Comparison of ENCODE assay signal across 8 cellular contexts in genomic region chr5:171387255-171387969, GRCh38. TPM values are rescaled to one million over a fixed set of nuclear protein-coding genes. Genes with fewer than 3 reads are reported as not detected.
A peak's percentile ranks its signal among the peaks of the same experiment; 100 is the strongest.
DNase-seq lines count a peak whose midpoint lies in the region; ATAC-seq and TF ChIP-seq lines count a peak whose summit lies in the region.

TSS of gene NPM1 (plus strand) at chr5:171387849. CDS start at chr5:171387949, 100 bp downstream.

- H3K4me3 Mint-ChIP-seq in activated T-cell treated with anti-CD3 and anti-CD28 coated beads, Interleukin-2, amount 50 U/mL, for 24 hours, result peak within 1 kb of the TSS; percentile 97

- H3K27ac ChIP-seq in mucosa of rectum (ENCODE audit: low read depth in 2 of 2, low read length in 2 of 2), result peak within 1 kb of the TSS; percentile 90 to 93

- H3K9me3 Mint-ChIP-seq in activated T-cell treated with anti-CD3 and anti-CD28 coated beads, Interleukin-2, amount 50 U/mL, for 24 hours, result no peaks in the 10 kb centered on the region

- peak; percentile 96 for TF ChIP-seq POLR2A in erythroblast (IDR thresholded peaks at IDR 0.05; ENCODE audit: low read length)

- peak within 1 kb of the TSS; percentile 84 to 97 for H3K9ac ChIP-seq in mucosa of rectum (ENCODE audit: low read depth in 1 of 2, low read length in 2 of 2)

- peaks cover 11 to 23% of the 10 kb centered on the region in 2 donors for H3K36me3 ChIP-seq in mucosa of rectum (ENCODE audit: control insufficient read depth in 2 of 2, insufficient read depth in 2 of 2, low read length in 2 of 2)

- DNase-seq in DMS153 treated with DMSO at 0.1 percent for 48 hours (lab: John Stamatoyannopoulos, UW; ENCODE audit: unreplicated experiment) (peak; percentile 74), KBM-7 (peak; percentile 98), erythroblast (lab: John Stamatoyannopoulos, UW) (peak; percentile 100)
- peak; percentile 97 for DNase-seq in activated T-cell treated with anti-CD3 and anti-CD28 coated beads, Interleukin-2, amount 50 U/mL, for 24 hours
- peak; percentile 97 for DNase-seq in stimulated activated CD8-positive, alpha-beta memory T cell treated with anti-CD3 and anti-CD28 coated beads, Interleukin-4, amount 100 ng/mL, for 48 hours

- no peaks in the 10 kb centered on the region for H3K9me3 ChIP-seq in mucosa of rectum (ENCODE audit: control insufficient read depth in 2 of 2, low read length in 2 of 2)

- no peaks in the 10 kb centered on the region for H3K27me3 ChIP-seq in mucosa of rectum (ENCODE audit: control insufficient read depth in 2 of 2, insufficient read depth in 2 of 2, low read length in 2 of 2)

- in situ Hi-C loops in KBM-7 (cut with MboI; ENCODE audit: low pct_unique_long_range_greater_than_20kb, low sequenced_read_pairs), result no loop called here

- H3K4me1 ChIP-seq in mucosa of rectum (ENCODE audit: control insufficient read depth in 2 of 2, insufficient read depth in 2 of 2, low read length in 2 of 2), result peaks cover 21 to 31% of the 10 kb centered on the region in 2 donors

- peaks cover 50% of the 10 kb centered on the region for H3K4me1 Mint-ChIP-seq in activated T-cell treated with anti-CD3 and anti-CD28 coated beads, Interleukin-2, amount 50 U/mL, for 24 hours (ENCODE audit: low read depth)

- no peaks in the 10 kb centered on the region for H3K27me3 Mint-ChIP-seq in activated T-cell treated with anti-CD3 and anti-CD28 coated beads, Interleukin-2, amount 50 U/mL, for 24 hours

- H3K36me3 Mint-ChIP-seq in activated T-cell treated with anti-CD3 and anti-CD28 coated beads, Interleukin-2, amount 50 U/mL, for 24 hours (ENCODE audit: low read depth), result peaks cover 56% of the 10 kb centered on the region

- peak within 1 kb of the TSS; percentile 90 to 99 for H3K4me3 ChIP-seq in mucosa of rectum (ENCODE audit: low read length in 2 of 2)

- peak within 1 kb of the TSS; percentile 99 for H3K27ac Mint-ChIP-seq in activated T-cell treated with anti-CD3 and anti-CD28 coated beads, Interleukin-2, amount 50 U/mL, for 24 hours

- ATAC-seq in GM21717 (IDR thresholded peaks at IDR 0.05; ENCODE audit: unreplicated experiment), result peak; percentile 80

TF ChIP-seq in PFSK-1, 5 proteins besides CTCF, POLR2A, EP300 and RAD21:
- TF ChIP-seq REST (IDR thresholded peaks at IDR 0.05; ENCODE audit: insufficient read depth in 1 of 2, low read depth in 2 of 2, low read length in 2 of 2), result peak in 1 of 2 experiments; percentile 56; a peak in 1 of 4 replicates
- TF ChIP-seq SIN3A (IDR thresholded peaks at IDR 0.05; ENCODE audit: borderline replicate concordance, insufficient read depth, low read length), result 0 out of 2 replicates have a peak, but pooled peaks have one; percentile 19
- TF ChIP-seq POLR2AphosphoS5 (IDR thresholded peaks at IDR 0.05; ENCODE audit: low read depth, low read length), result peak; percentile 97
- TF ChIP-seq TAF1 (IDR thresholded peaks at IDR 0.05; ENCODE audit: borderline replicate concordance, insufficient read depth, low read length), result peak; percentile 94
- TF ChIP-seq FOXP2 (optimal IDR thresholded peaks at IDR 0.05; ENCODE audit: borderline replicate concordance, extremely low read depth, extremely low read length, insufficient read depth), result peak; percentile 79
TF ChIP-seq in PFSK-1: peak in this region for 5.

RNA-seq across cellular contexts. Expression of gene NPM1, which starts in this region (rescaled TPM):
- polyA plus RNA-seq in PFSK-1 (2012; ENCODE audit: insufficient read length, low read depth), result 2,338 TPM

Comparison
In these comparisons a context has a peak if more than half of its experiments do, and no peak if none do; other contexts are left out.
1. Peak in every context shown above with its lines: DNase-seq, ATAC-seq, H3K4me3 ChIP-seq and H3K27ac ChIP-seq.